Comparison of ENCODE assay signal across 20 cellular contexts in the genomic region with DNA sequence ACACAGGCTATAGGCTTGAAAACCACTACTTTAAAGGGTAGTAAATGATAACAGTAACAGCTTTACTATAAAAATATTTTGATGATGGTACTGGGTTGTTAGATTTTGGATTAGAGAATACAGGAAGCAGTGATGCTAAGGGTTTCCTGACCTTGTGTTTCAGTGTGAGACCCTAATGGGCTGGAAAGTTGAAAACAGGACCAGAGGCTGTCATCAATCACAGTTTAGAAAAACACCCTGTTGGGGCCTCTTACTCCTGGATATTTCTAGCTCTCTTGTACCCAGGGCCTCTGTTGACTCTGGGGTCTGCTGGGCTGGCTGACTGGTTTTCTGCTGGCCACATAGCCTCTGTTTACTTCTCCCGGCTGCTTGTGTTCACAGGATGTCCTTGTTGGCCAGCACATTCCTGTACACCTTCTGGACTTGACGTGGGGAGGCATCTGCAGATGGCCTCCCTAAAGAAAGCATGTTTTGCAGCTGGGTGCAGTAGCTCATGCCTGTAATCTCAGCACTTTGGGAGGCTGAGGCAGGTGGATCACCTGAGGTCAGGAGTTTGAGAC.
"Had no signal": no experiment of that assay in that cellular context is flagged by ENCODE, and none has a peak within 500 bp of the region (broad histone marks: within the 10 kb centered on the region; RNA-seq: fewer than 3 reads in every experiment).

No MANE protein-coding gene starts in this region.

- H3K4me1 Mint-ChIP-seq: activated CD4-positive, alpha-beta T cell treated with anti-CD3 and anti-CD28 coated beads for 36 hours; activated CD8-positive, alpha-beta memory T cell treated with anti-CD3 and anti-CD28 coated beads, Interleukin-2, amount 10 ng/mL, durations not matched to agents 7 days and 5 days; activated naive CD8-positive, alpha-beta T cell treated with anti-CD3 and anti-CD28 coated beads, Interleukin-2, amount 50 U/mL, for 24 hours; natural killer cell; T-helper 17 cell had no signal

- DNase-seq: activated CD4-positive, alpha-beta memory T cell treated with anti-CD3 and anti-CD28 coated beads for 36 hours; activated CD4-positive, alpha-beta T cell treated with anti-CD3 and anti-CD28 coated beads for 36 hours; activated CD8-positive, alpha-beta memory T cell treated with anti-CD3 and anti-CD28 coated beads, Interleukin-2, amount 10 ng/mL, durations not matched to agents 7 days and 5 days; activated naive CD4-positive, alpha-beta T cell treated with anti-CD3 and anti-CD28 coated beads for 36 hours; activated naive CD8-positive, alpha-beta T cell treated with anti-CD3 and anti-CD28 coated beads, Interleukin-2, amount 50 U/mL, for 24 hours; activated T-cell treated with anti-CD3 and anti-CD28 coated beads, Interleukin-2, amount 50 U/mL, for 1 hour; effector CD4-positive, alpha-beta T cell; foreskin melanocyte; left colon; mammary epithelial cell; mucosa of descending colon; natural killer cell; occipital lobe; stimulated activated CD4-positive, alpha-beta T cell treated with anti-CD3 and anti-CD28 coated beads, Interleukin-12 subunit alpha, Interleukin-12 subunit beta, amount 100 ng/mL, for 4 hours; stimulated activated CD4-positive, alpha-beta T cell treated with anti-CD3 and anti-CD28 coated beads, Interleukin-2, amount 100 ng/mL, for 24 hours; T-helper 17 cell; thyroid gland had no signal

- H3K9me3 ChIP-seq: mucosa of descending colon, thyroid gland, vagina had no signal

- H3K9me3 Mint-ChIP-seq: activated CD4-positive, alpha-beta memory T cell treated with anti-CD3 and anti-CD28 coated beads for 36 hours; activated naive CD4-positive, alpha-beta T cell treated with anti-CD3 and anti-CD28 coated beads for 36 hours; activated naive CD8-positive, alpha-beta T cell treated with anti-CD3 and anti-CD28 coated beads, Interleukin-2, amount 50 U/mL, for 24 hours; activated T-helper 2 cell treated with anti-CD3 and anti-CD28 coated beads, Interferon-gamma antibody, Interleukin-2, Interleukin-4, amounts not matched to agents 10 μg/mL and 5 μg/mL and 100 μg/mL, durations not matched to agents 14 hours and 24 hours and 36 hours; natural killer cell had no signal

- ATAC-seq: activated CD4-positive, alpha-beta T cell treated with anti-CD3 and anti-CD28 coated beads for 36 hours; activated CD8-positive, alpha-beta memory T cell treated with anti-CD3 and anti-CD28 coated beads, Interleukin-2, amount 10 ng/mL, durations not matched to agents 7 days and 5 days; activated naive CD8-positive, alpha-beta T cell treated with anti-CD3 and anti-CD28 coated beads, Interleukin-2, amount 50 U/mL, for 24 hours; left colon; mucosa of descending colon; natural killer cell; T-helper 17 cell had no signal

- H3K27me3 Mint-ChIP-seq: activated CD4-positive, alpha-beta memory T cell treated with anti-CD3 and anti-CD28 coated beads for 36 hours; activated CD4-positive, alpha-beta T cell treated with anti-CD3 and anti-CD28 coated beads for 36 hours; activated CD8-positive, alpha-beta memory T cell treated with anti-CD3 and anti-CD28 coated beads, Interleukin-2, amount 10 ng/mL, durations not matched to agents 7 days and 5 days; activated naive CD8-positive, alpha-beta T cell treated with anti-CD3 and anti-CD28 coated beads, Interleukin-2, amount 50 U/mL, for 24 hours; progenitor cell of endocrine pancreas; T-helper 17 cell had no signal

- H3K36me3 Mint-ChIP-seq: natural killer cell had no signal

- H3K4me3 Mint-ChIP-seq: activated CD4-positive, alpha-beta memory T cell treated with anti-CD3 and anti-CD28 coated beads for 36 hours; activated CD4-positive, alpha-beta T cell treated with anti-CD3 and anti-CD28 coated beads for 36 hours; activated CD8-positive, alpha-beta memory T cell treated with anti-CD3 and anti-CD28 coated beads, Interleukin-2, amount 10 ng/mL, durations not matched to agents 7 days and 5 days; activated naive CD4-positive, alpha-beta T cell treated with anti-CD3 and anti-CD28 coated beads for 36 hours; activated naive CD8-positive, alpha-beta T cell treated with anti-CD3 and anti-CD28 coated beads, Interleukin-2, amount 50 U/mL, for 24 hours; natural killer cell; T-helper 17 cell had no signal

- H3K27ac ChIP-seq: vagina had no signal

- H3K4me1 ChIP-seq: thyroid gland had no signal

- H3K4me3 ChIP-seq: mucosa of descending colon, thyroid gland, vagina had no signal

- H3K27me3 ChIP-seq: thyroid gland, vagina had no signal

- H3K27ac Mint-ChIP-seq: activated CD4-positive, alpha-beta memory T cell treated with anti-CD3 and anti-CD28 coated beads for 36 hours; activated CD4-positive, alpha-beta T cell treated with anti-CD3 and anti-CD28 coated beads for 36 hours; activated CD8-positive, alpha-beta memory T cell treated with anti-CD3 and anti-CD28 coated beads, Interleukin-2, amount 10 ng/mL, durations not matched to agents 7 days and 5 days; activated naive CD4-positive, alpha-beta T cell treated with anti-CD3 and anti-CD28 coated beads for 36 hours; activated naive CD8-positive, alpha-beta T cell treated with anti-CD3 and anti-CD28 coated beads, Interleukin-2, amount 50 U/mL, for 24 hours; activated T-helper 2 cell treated with anti-CD3 and anti-CD28 coated beads, Interferon-gamma antibody, Interleukin-2, Interleukin-4, amounts not matched to agents 10 μg/mL and 5 μg/mL and 100 μg/mL, durations not matched to agents 14 hours and 24 hours and 36 hours; natural killer cell; progenitor cell of endocrine pancreas had no signal
